Comparison of ENCODE assay signal across 22 cellular contexts in genomic region chr6:165817148-165817547, GRCh38.
"Had no signal": no experiment of that assay in that cellular context is flagged by ENCODE, and none has a peak within 500 bp of the region (broad histone marks: within the 10 kb centered on the region; RNA-seq: fewer than 3 reads in every experiment).

No MANE protein-coding gene starts in this region.

- H3K36me3 ChIP-seq: MG63, SJCRH30 had no signal

- DNase-seq: IMR-90, Karpas-422, KG1, MG63, NCI-H1092 treated with DMSO at 0.1 percent for 48 hours, NCI-H1436, NCI-H187, NCI-H2029, NCI-H2081 treated with DMSO at 0.1 percent for 48 hours, NCI-H2171, NCI-H226, NCI-H446, NCI-H510A, NCI-H524 treated with DMSO at 0.1 percent for 48 hours, NCI-H69, NCI-H774, RPMI8226, SHP77 treated with DMSO at 0.1 percent for 48 hours, SJCRH30 had no signal

- ATAC-seq: HepG2, SK-N-SH treated with all-trans-retinoic acid at 6 μM for 48 hours had no signal

- H3K4me1 ChIP-seq: SJCRH30 had no signal

- FAIRE-seq: HepG2, RCC 7860 had no signal

- H3K27ac ChIP-seq: SJCRH30 had no signal

- H3K27me3 ChIP-seq: MG63 had no signal

- H3K9me3 ChIP-seq: MG63, SJCRH30 had no signal

- H3K4me3 ChIP-seq: MG63, SJCRH30 had no signal
